17 cellular contexts compared by ENCODE assay signal in the genomic region with DNA sequence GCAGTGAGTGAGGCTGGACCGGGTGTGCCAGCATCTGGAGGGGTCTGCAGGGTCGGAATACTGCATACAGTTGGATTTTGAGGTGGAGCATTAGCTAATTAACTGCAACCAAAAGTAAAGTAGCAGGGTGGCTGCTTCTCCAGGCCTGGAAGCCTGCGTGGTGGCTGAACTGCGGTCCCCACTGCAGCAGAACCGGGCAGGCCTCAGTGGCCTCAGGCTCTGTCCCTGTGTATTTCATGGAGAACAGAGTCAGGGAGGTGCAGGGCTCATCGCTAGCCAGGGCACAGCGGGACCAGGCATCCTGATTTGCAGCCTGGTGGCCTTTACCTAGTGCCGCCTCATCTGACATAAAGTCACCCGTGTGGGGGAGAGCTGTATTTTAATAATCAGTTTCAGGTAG.
DNase-seq lines count a peak whose midpoint lies in the region; ATAC-seq and TF ChIP-seq lines count a peak whose summit lies in the region.
"Had no signal": no experiment of that assay in that cellular context is flagged by ENCODE, and none has a peak within 500 bp of the region (broad histone marks: within the 10 kb centered on the region; RNA-seq: fewer than 3 reads in every experiment).

No MANE protein-coding gene starts in this region.

- H3K9me3 ChIP-seq in DND-41 (ENCODE audit: insufficient read depth, low read length, severe bottlenecking) (no peaks in the 10 kb centered on the region), KOPT-K1 (ENCODE audit: insufficient read depth, low read length, poor library complexity, severe bottlenecking) (no peaks in the 10 kb centered on the region), neuronal stem cell (replicated peaks in 1 of 2; ENCODE audit: control insufficient read depth in 2 of 2, insufficient read depth in 1 of 2, low read depth in 1 of 2, low read length in 2 of 2) (no peaks in the 10 kb centered on the region)
- H3K9me3 ChIP-seq: MG63 had no signal

- H4K91ac ChIP-seq in neuronal stem cell (ENCODE audit: low read depth, low read length, poor library complexity): no peak overlapping the region

- peaks cover 93% of the 10 kb centered on the region for H3K79me2 ChIP-seq in DND-41 (ENCODE audit: insufficient read depth, low read length)

- no peak overlapping the region for H3K23ac ChIP-seq in neuronal stem cell (ENCODE audit: low read depth, low read length, poor library complexity)

- H3K9ac ChIP-seq in DND-41 (ENCODE audit: low read depth, low read length) (no peak overlapping the region), neuronal stem cell (ENCODE audit: low read depth, low read length, poor library complexity) (no peak overlapping the region)

- no peak overlapping the region for H2AFZ ChIP-seq in DND-41 (ENCODE audit: low read depth, low read length)
- no peak overlapping the region for H2AFZ ChIP-seq in neuronal stem cell (ENCODE audit: low read length)

- no CpG with 5 or more reads among the region's 9 CpGs for WGBS in neuronal stem cell (ENCODE audit: extremely low coverage in 2 of 2, insufficient read length in 2 of 2, insufficient replicate concordance in 1 of 2), 2 donors

- H3K4me3 Mint-ChIP-seq in activated T-cell treated with anti-CD3 and anti-CD28 coated beads, Interleukin-2, amount 50 U/mL, for 72 hours: peak overlapping the region; percentile 65 to 67
- H3K4me3 Mint-ChIP-seq: CD4-positive, CD25-positive, alpha-beta regulatory T cell had no signal

- H3K27me3 Mint-ChIP-seq in activated T-cell treated with anti-CD3 and anti-CD28 coated beads, Interleukin-2, amount 50 U/mL, for 72 hours (ENCODE audit: low read depth): no peaks in the 10 kb centered on the region
- H3K27me3 Mint-ChIP-seq: CD4-positive, CD25-positive, alpha-beta regulatory T cell had no signal

- peaks cover 33% of the 10 kb centered on the region; the same call in 1 of the 2 replicates for H4K20me1 ChIP-seq in DND-41 (ENCODE audit: insufficient read depth, low read length)

- peak overlapping the region; percentile 39 for H3K27ac Mint-ChIP-seq in activated T-cell treated with anti-CD3 and anti-CD28 coated beads, Interleukin-2, amount 50 U/mL, for 72 hours

- no peak overlapping the region for H3K4me2 ChIP-seq in DND-41 (ENCODE audit: insufficient read depth, low read length)
- H3K4me2 ChIP-seq in neuronal stem cell (ENCODE audit: insufficient read depth, low read length, poor library complexity, severe bottlenecking): no peak overlapping the region

- no peak for TF ChIP-seq CTCF in DND-41 (IDR thresholded peaks at IDR 0.05; ENCODE audit: borderline replicate concordance, extremely low read depth, low read length, poor library complexity, severe bottlenecking)

- H3K79me1 ChIP-seq in neuronal stem cell (ENCODE audit: low read depth, low read length): no peaks in the 10 kb centered on the region

- H3K14ac ChIP-seq in neuronal stem cell (ENCODE audit: low read length): no peak overlapping the region

- H3K36me3 ChIP-seq in DND-41 (ENCODE audit: insufficient read depth, low read length): no peaks in the 10 kb centered on the region
- H3K36me3 ChIP-seq in KOPT-K1 (ENCODE audit: insufficient read depth, low read length): peaks cover 6% of the 10 kb centered on the region; the same call in 1 of the 2 replicates
- H3K36me3 ChIP-seq in neuronal stem cell (replicated peaks in 1 of 2; ENCODE audit: control insufficient read depth in 2 of 2, insufficient read depth in 2 of 2, low read length in 2 of 2): no peaks in the 10 kb centered on the region

- no peak for ATAC-seq in activated T-cell treated with anti-CD3 and anti-CD28 coated beads, Interleukin-2, amount 50 U/mL, for 72 hours (replicated peaks in 1 of 2)
- no peak for ATAC-seq in DND-41 (ENCODE audit: insufficient read depth, low read depth)

- H2BK120ac ChIP-seq in neuronal stem cell (ENCODE audit: low read depth, low read length): no peak overlapping the region

- peak overlapping the region; percentile 23 for H2AK5ac ChIP-seq in neuronal stem cell (ENCODE audit: low read depth, low read length)

- peaks cover 74% of the 10 kb centered on the region for H3K4me1 Mint-ChIP-seq in activated T-cell treated with anti-CD3 and anti-CD28 coated beads, Interleukin-2, amount 50 U/mL, for 72 hours (ENCODE audit: low read depth)

- no peak overlapping the region for H2BK5ac ChIP-seq in neuronal stem cell (ENCODE audit: low read length)

- no peaks in the 10 kb centered on the region for H3K9me3 Mint-ChIP-seq in activated T-cell treated with anti-CD3 and anti-CD28 coated beads, Interleukin-2, amount 50 U/mL, for 72 hours

- no peak overlapping the region for H2BK12ac ChIP-seq in neuronal stem cell (ENCODE audit: low read length)

- H3K4me3 ChIP-seq in DND-41 (ENCODE audit: low read depth in 1 of 2, low read length in 2 of 2): no peak overlapping the region
- no peak overlapping the region for H3K4me3 ChIP-seq in neuronal stem cell (ENCODE audit: low read length in 2 of 2)
- H3K4me3 ChIP-seq: MG63 had no signal

- no peak overlapping the region for H2BK15ac ChIP-seq in neuronal stem cell (ENCODE audit: low read length)

- no peak overlapping the region for H4K8ac ChIP-seq in neuronal stem cell (ENCODE audit: low read depth, low read length)

- H3K4ac ChIP-seq in neuronal stem cell (ENCODE audit: low read length): no peak overlapping the region

- peaks cover 2 to 3% of the 10 kb centered on the region in 2 donors for H3K36me3 Mint-ChIP-seq in activated T-cell treated with anti-CD3 and anti-CD28 coated beads, Interleukin-2, amount 50 U/mL, for 72 hours (ENCODE audit: insufficient read depth in 2 of 2)

- no peak for DNase-seq in activated T-cell treated with anti-CD3 and anti-CD28 coated beads, Interleukin-2, amount 50 U/mL, for 72 hours
- no peak for DNase-seq in activated T-cell treated with anti-CD3 and anti-CD28 coated beads, Interleukin-2, amount 50 U/mL, for 1 hour
- DNase-seq in DND-41 (no peak), neuronal stem cell (ENCODE audit: low spot score) (no peak), GM19238 (ENCODE audit: insufficient read length, low spot score) (no peak), cerebellum (ENCODE audit: low spot score) (no peak)
- DNase-seq: CD4-positive, CD25-positive, alpha-beta regulatory T cell; COR-L47; DMS79; MG63; NCI-H1417 treated with DMSO at 0.1 percent for 48 hours; NCI-H187; NCI-H2107; NCI-H446 treated with DMSO at 0.1 percent for 48 hours; NCI-H526 treated with DMSO at 0.1 percent for 48 hours; OCI-M1 had no signal

- peak overlapping the region; percentile 22 for H3K18ac ChIP-seq in neuronal stem cell (ENCODE audit: low read length)

- H3K27ac ChIP-seq in DND-41 (ENCODE audit: low read length) (peak overlapping the region; percentile 39; the same call in 1 of the 2 replicates), KOPT-K1 (ENCODE audit: low read depth, low read length, poor library complexity, severe bottlenecking) (peak overlapping the region; percentile 30), neuronal stem cell (replicated peaks; ENCODE audit: low read length) (no peak overlapping the region)

- no peaks in the 10 kb centered on the region for H3K27me3 ChIP-seq in DND-41 (ENCODE audit: insufficient read depth, low read length, poor library complexity)
- H3K27me3 ChIP-seq in neuronal stem cell (ENCODE audit: control insufficient read depth in 3 of 3, insufficient read depth in 3 of 3, low read depth in 1 of 3, low read length in 3 of 3): no peaks in the 10 kb centered on the region
- H3K27me3 ChIP-seq: MG63 had no signal

- peaks cover 24% of the 10 kb centered on the region for H3K4me1 ChIP-seq in DND-41 (ENCODE audit: insufficient read depth, low read length)
- H3K4me1 ChIP-seq in neuronal stem cell (ENCODE audit: control insufficient read depth in 2 of 2, insufficient read depth in 1 of 2, low read depth in 1 of 2, low read length in 2 of 2): peaks cover 7 to 22% of the 10 kb centered on the region in 2 donors
